In the genomic region with DNA sequence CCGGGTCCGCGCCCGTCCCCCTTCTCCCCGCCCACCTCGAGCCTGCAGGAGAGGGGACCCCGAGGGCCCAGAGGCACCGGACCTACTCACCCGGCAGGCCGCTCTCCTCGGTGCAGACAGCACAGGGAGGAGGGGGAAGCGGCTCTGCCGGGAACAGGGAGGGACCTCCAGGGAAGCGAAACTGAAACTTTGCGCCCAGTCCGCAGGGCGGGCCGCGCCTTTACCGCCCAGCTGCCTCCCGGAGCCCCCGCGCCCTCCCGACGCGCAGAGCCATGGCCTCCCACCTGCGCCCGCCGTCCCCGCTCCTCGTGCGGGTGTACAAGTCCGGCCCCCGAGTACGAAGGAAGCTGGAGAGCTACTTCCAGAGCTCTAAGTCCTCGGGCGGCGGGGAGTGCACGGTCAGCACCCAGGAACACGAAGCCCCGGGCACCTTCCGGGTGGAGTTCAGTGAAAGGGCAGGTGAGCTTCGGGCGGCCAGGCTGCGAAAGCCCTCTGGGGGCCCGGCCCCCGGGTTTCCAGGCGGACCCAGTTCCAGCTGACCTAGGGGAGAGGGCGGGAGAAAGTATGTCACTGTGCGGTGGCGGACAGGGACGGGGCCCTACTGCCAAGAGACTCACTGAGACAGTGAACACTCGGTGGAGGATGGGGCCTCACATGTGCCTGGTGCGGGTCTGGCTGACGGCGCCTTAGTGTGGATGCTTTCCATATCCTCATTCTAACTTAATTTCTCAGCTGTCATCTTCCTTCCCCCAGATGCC, we compare ENCODE assay signal across 8 cellular contexts. TPM values are rescaled to one million over a fixed set of nuclear protein-coding genes. Genes with fewer than 3 reads are reported as not detected.
DNase-seq lines count a peak whose midpoint lies in the region; ATAC-seq and TF ChIP-seq lines count a peak whose summit lies in the region.

A gene (plus strand): TSS at position 184 of the 758 bp plus-strand sequence. CDS start 89 bp downstream, at position 273.
A gene (minus strand): TSS at position 146 of the 758 bp plus-strand sequence. CDS start 4,680 bp downstream, outside the sequence.

- H3K4me3 ChIP-seq in IMR-90 (ENCODE audit: insufficient read depth, low read depth, low read length) (peak within 1 kb of the TSS; percentile 63), fibroblast of lung (replicated peaks in 1 of 4; ENCODE audit: control extremely low read depth in 1 of 4, insufficient read depth in 1 of 4, low read depth in 3 of 4, low read length in 4 of 4) (peak within 1 kb of the TSS; percentile 82 to 97 (median 90))

- H2BK20ac ChIP-seq in IMR-90 (ENCODE audit: low read depth, low read length) = peak within 1 kb of the TSS; percentile 60; the same call in 1 of the 2 replicates

- H3K36me3 Mint-ChIP-seq in activated T-helper 2 cell treated with anti-CD3 and anti-CD28 coated beads, Interferon-gamma antibody, Interleukin-2, Interleukin-4, amounts not matched to agents 10 μg/mL and 5 μg/mL and 100 μg/mL, durations not matched to agents 14 hours and 24 hours and 36 hours (ENCODE audit: low read depth) = peaks cover 64% of the 10 kb centered on the region
- peaks cover 0 to 42% (median 19%) of the 10 kb centered on the region in 3 donors for H3K36me3 Mint-ChIP-seq in naive thymus-derived CD8-positive, alpha-beta T cell
- peaks cover 33 to 50% of the 10 kb centered on the region in 2 donors for H3K36me3 Mint-ChIP-seq in stimulated activated naive B cell treated with anti-CD40 and anti-IgM and Interleukin-4, amounts not matched to agents 10 μg/mL and 1 μg/mL and 100 μg/mL, for 72 hours

- no peaks in the 10 kb centered on the region for H4K20me1 ChIP-seq in IMR-90 (ENCODE audit: insufficient read depth, low read length)
- H4K20me1 ChIP-seq in fibroblast of lung (ENCODE audit: control insufficient read depth, extremely low read depth, insufficient read depth, low read length) = no peaks in the 10 kb centered on the region

- H3K14ac ChIP-seq in IMR-90 (replicated peaks; ENCODE audit: low read depth, low read length) = peak within 1 kb of the TSS; percentile 69

- H4K5ac ChIP-seq in IMR-90 (ENCODE audit: low read depth, low read length) = peak within 1 kb of the TSS; percentile 40

- no peaks in the 10 kb centered on the region for H3K27me3 Mint-ChIP-seq in activated T-helper 2 cell treated with anti-CD3 and anti-CD28 coated beads, Interferon-gamma antibody, Interleukin-2, Interleukin-4, amounts not matched to agents 10 μg/mL and 5 μg/mL and 100 μg/mL, durations not matched to agents 14 hours and 24 hours and 36 hours (ENCODE audit: low read depth)
- H3K27me3 Mint-ChIP-seq in naive thymus-derived CD8-positive, alpha-beta T cell = no peaks in the 10 kb centered on the region
- H3K27me3 Mint-ChIP-seq in stimulated activated naive B cell treated with anti-CD40 and anti-IgM and Interleukin-4, amounts not matched to agents 10 μg/mL and 1 μg/mL and 100 μg/mL, for 72 hours = no peaks in the 10 kb centered on the region

- peak within 1 kb of the TSS; percentile 77 to 79 for H4K8ac ChIP-seq in IMR-90 (ENCODE audit: low read depth in 2 of 2, low read length in 2 of 2)

- peak within 1 kb of the TSS; percentile 92 for H2AK9ac ChIP-seq in IMR-90 (replicated peaks; ENCODE audit: low read depth, low read length, poor library complexity)

- H3K4ac ChIP-seq in IMR-90 (ENCODE audit: low read depth, low read length) = peak within 1 kb of the TSS; percentile 91

- H2AFZ ChIP-seq in IMR-90 (replicated peaks; ENCODE audit: low read length, poor library complexity) (peak within 1 kb of the TSS; percentile 98), fibroblast of lung (ENCODE audit: low read length) (peak within 1 kb of the TSS; percentile 60)

- no TSS peak for BruUV-seq in IMR-90 (replicated peaks; lab: Mats Ljungman, UMichigan)

- in situ Hi-C loops in IMR-90 (cut with MboI; ENCODE audit: low sequenced_read_pairs) = no loop called here

- H3K4me1 Mint-ChIP-seq in activated T-helper 2 cell treated with anti-CD3 and anti-CD28 coated beads, Interferon-gamma antibody, Interleukin-2, Interleukin-4, amounts not matched to agents 10 μg/mL and 5 μg/mL and 100 μg/mL, durations not matched to agents 14 hours and 24 hours and 36 hours (ENCODE audit: low read depth) = peaks cover 65% of the 10 kb centered on the region
- H3K4me1 Mint-ChIP-seq in naive thymus-derived CD8-positive, alpha-beta T cell = peaks cover 39 to 95% (median 84%) of the 10 kb centered on the region in 4 donors
- peaks cover 50 to 87% of the 10 kb centered on the region in 2 donors for H3K4me1 Mint-ChIP-seq in stimulated activated naive B cell treated with anti-CD40 and anti-IgM and Interleukin-4, amounts not matched to agents 10 μg/mL and 1 μg/mL and 100 μg/mL, for 72 hours

- ATAC-seq in GM21528 (IDR thresholded peaks at IDR 0.05; ENCODE audit: low FRiP score, unreplicated experiment) (peak; percentile 73), IMR-90 (ENCODE audit: low read depth) (peak; percentile 97)
- ATAC-seq in naive thymus-derived CD8-positive, alpha-beta T cell = peak; percentile 90 to 93
- peak; percentile 81 to 82 for ATAC-seq in stimulated activated naive B cell treated with anti-CD40 and anti-IgM and Interleukin-4, amounts not matched to agents 10 μg/mL and 1 μg/mL and 100 μg/mL, for 72 hours (replicated peaks)

- no peaks in the 10 kb centered on the region for H3K9me3 ChIP-seq in IMR-90 (ENCODE audit: control insufficient read depth, insufficient read depth, low read length)
- H3K9me3 ChIP-seq in fibroblast of lung (ENCODE audit: control insufficient read depth, insufficient read depth, low read depth, low read length) = no peaks in the 10 kb centered on the region

- DNase-seq in DMS 273 (lab: John Stamatoyannopoulos, UW; ENCODE audit: unreplicated experiment) = peak; percentile 91
- DNase-seq in IMR-90 = peak; percentile 73
- DNase-seq in RPMI8226 = peak; percentile 86
- peak; percentile 84 for DNase-seq in activated T-helper 2 cell treated with anti-CD3 and anti-CD28 coated beads, Interferon-gamma antibody, Interleukin-2, Interleukin-4, amounts not matched to agents 10 μg/mL and 5 μg/mL and 100 μg/mL, durations not matched to agents 14 hours and 24 hours and 36 hours (ENCODE audit: low spot score)
- peak; percentile 81 to 83 for DNase-seq in fibroblast of lung (ENCODE audit: low read depth in 2 of 2)
- peak; percentile 64 to 86 (median 74) for DNase-seq in naive thymus-derived CD8-positive, alpha-beta T cell
- DNase-seq in stimulated activated naive B cell treated with anti-CD40 and anti-IgM and Interleukin-4, amounts not matched to agents 10 μg/mL and 1 μg/mL and 100 μg/mL, for 72 hours = peak; percentile 57

- POLR2A ChIA-PET in IMR-90 (lab: Charles Lee; ENCODE audit: unreplicated experiment) = interaction anchor here (0.7 kb wide), 1 partner anchor 502 kb away, joined by 3 read pairs; no protein-coding TSS in a partner anchor
- POLR2A ChIA-PET in naive thymus-derived CD8-positive, alpha-beta T cell (lab: Charles Lee) = interaction anchor here (0.6 to 4.8 kb wide), 9 partner anchors 10 to 180 kb away, joined by 3 to 45 read pairs (median 3); a partner anchor contains a TSS

- H3K36me3 ChIP-seq in IMR-90 (ENCODE audit: control insufficient read depth, insufficient read depth, low read length) (peaks cover 14% of the 10 kb centered on the region), fibroblast of lung (ENCODE audit: control insufficient read depth, insufficient read depth, low read length) (peaks cover 12% of the 10 kb centered on the region)

- H2AK5ac ChIP-seq in IMR-90 (ENCODE audit: low read depth, low read length) = no peak within 1 kb of the TSS; the same call in 1 of the 2 replicates

- H3K79me1 ChIP-seq in IMR-90 (ENCODE audit: low read depth in 1 of 2, low read length in 2 of 2) = peaks cover 15 to 23% of the 10 kb centered on the region in 2 experiments

- no peak for TF ChIP-seq RAD21 in IMR-90 (IDR thresholded peaks at IDR 0.05; ENCODE audit: low read length)

- H3K4me2 ChIP-seq in IMR-90 (ENCODE audit: low read depth, low read length) = peak within 1 kb of the TSS; percentile 92
- H3K4me2 ChIP-seq in fibroblast of lung (ENCODE audit: extremely low read depth, insufficient read depth, low read length) = peak within 1 kb of the TSS; percentile 91

- intact Hi-C loops in IMR-90 (cut with micrococcal nuclease) = loop anchor here (1.0 to 10.0 kb wide), 4 partner anchors 115 to 460 kb away; a partner anchor contains a TSS
- intact Hi-C loops in activated T-helper 2 cell treated with anti-CD3 and anti-CD28 coated beads, Interferon-gamma antibody, Interleukin-2, Interleukin-4, amounts not matched to agents 10 μg/mL and 5 μg/mL and 100 μg/mL, durations not matched to agents 14 hours and 24 hours and 36 hours (cut with micrococcal nuclease) = loop anchor here (1.0 to 10.0 kb wide), 4 partner anchors 12 to 230 kb away; a partner anchor contains a TSS

- H3K9me3 Mint-ChIP-seq in activated T-helper 2 cell treated with anti-CD3 and anti-CD28 coated beads, Interferon-gamma antibody, Interleukin-2, Interleukin-4, amounts not matched to agents 10 μg/mL and 5 μg/mL and 100 μg/mL, durations not matched to agents 14 hours and 24 hours and 36 hours = no peaks in the 10 kb centered on the region
- no peaks in the 10 kb centered on the region for H3K9me3 Mint-ChIP-seq in naive thymus-derived CD8-positive, alpha-beta T cell
- H3K9me3 Mint-ChIP-seq in stimulated activated naive B cell treated with anti-CD40 and anti-IgM and Interleukin-4, amounts not matched to agents 10 μg/mL and 1 μg/mL and 100 μg/mL, for 72 hours = no peaks in the 10 kb centered on the region

- H3K9ac ChIP-seq in IMR-90 (ENCODE audit: low read depth, low read length) (peak within 1 kb of the TSS; percentile 71), fibroblast of lung (ENCODE audit: insufficient read depth, low read length) (peak within 1 kb of the TSS; percentile 92)

- CTCF ChIA-PET in IMR-90 (lab: Yijun Ruan, JAX) = interaction anchor here (0.6 kb wide), 1 partner anchor 102 kb away, joined by 3 read pairs; no protein-coding TSS in a partner anchor

- H4K91ac ChIP-seq in IMR-90 (ENCODE audit: insufficient read depth, low read depth, low read length) = peak within 1 kb of the TSS; percentile 77

- H3K4me1 ChIP-seq in IMR-90 (ENCODE audit: control insufficient read depth, insufficient read depth, low read length) (peaks cover 3% of the 10 kb centered on the region; the same call in 1 of the 2 replicates), fibroblast of lung (ENCODE audit: control insufficient read depth, extremely low read depth, insufficient read depth, low read length) (no peaks in the 10 kb centered on the region)

- peaks cover 3% of the 10 kb centered on the region; the same call in 1 of the 2 replicates for H3K9me1 ChIP-seq in IMR-90 (ENCODE audit: insufficient read depth, low read length)

- WGBS in IMR-90 (ENCODE audit: extremely low coverage in 2 of 2, insufficient read length in 1 of 2), 2 experiments = 1% methylated on average over 24 of the region's 56 CpGs; no CpG with 5 or more reads in 1 of the 2 experiments

- peak within 1 kb of the TSS; percentile 95 for H3K27ac Mint-ChIP-seq in activated T-helper 2 cell treated with anti-CD3 and anti-CD28 coated beads, Interferon-gamma antibody, Interleukin-2, Interleukin-4, amounts not matched to agents 10 μg/mL and 5 μg/mL and 100 μg/mL, durations not matched to agents 14 hours and 24 hours and 36 hours
- peak within 1 kb of the TSS; percentile 86 to 100 (median 98) for H3K27ac Mint-ChIP-seq in naive thymus-derived CD8-positive, alpha-beta T cell
- peak within 1 kb of the TSS; percentile 96 for H3K27ac Mint-ChIP-seq in stimulated activated naive B cell treated with anti-CD40 and anti-IgM and Interleukin-4, amounts not matched to agents 10 μg/mL and 1 μg/mL and 100 μg/mL, for 72 hours

- peak within 1 kb of the TSS; percentile 53 for H3K56ac ChIP-seq in IMR-90 (ENCODE audit: extremely low read depth, insufficient read depth, low read length)

- H3K23ac ChIP-seq in IMR-90 (ENCODE audit: low read depth, low read length) = peak within 1 kb of the TSS; percentile 71

- peaks cover 19% of the 10 kb centered on the region for H3K79me2 ChIP-seq in fibroblast of lung (ENCODE audit: control insufficient read depth, insufficient read depth, low read length)

- dilution Hi-C loops in IMR-90 (cut with HindIII; ENCODE audit: low sequenced_read_pairs, unreplicated experiment) = no loop called here

- TF ChIP-seq POLR2A in IMR-90 (IDR thresholded peaks at IDR 0.05; ENCODE audit: low read depth, low read length) = 0 out of 2 replicates have a peak, but pooled peaks have one; percentile 24

- H2BK120ac ChIP-seq in IMR-90 (ENCODE audit: low read depth, low read length) = peak within 1 kb of the TSS; percentile 83

- peak within 1 kb of the TSS; percentile 97 for H3K4me3 Mint-ChIP-seq in activated T-helper 2 cell treated with anti-CD3 and anti-CD28 coated beads, Interferon-gamma antibody, Interleukin-2, Interleukin-4, amounts not matched to agents 10 μg/mL and 5 μg/mL and 100 μg/mL, durations not matched to agents 14 hours and 24 hours and 36 hours (ENCODE audit: low read depth)
- H3K4me3 Mint-ChIP-seq in naive thymus-derived CD8-positive, alpha-beta T cell = peak within 1 kb of the TSS; percentile 86 to 100 (median 96)
- peak within 1 kb of the TSS; percentile 86 to 91 for H3K4me3 Mint-ChIP-seq in stimulated activated naive B cell treated with anti-CD40 and anti-IgM and Interleukin-4, amounts not matched to agents 10 μg/mL and 1 μg/mL and 100 μg/mL, for 72 hours

- TF ChIP-seq CTCF in IMR-90 (conservative IDR thresholded peaks at IDR 0.05; ENCODE audit: low read depth, low read length) (no peak), fibroblast of lung (conservative IDR thresholded peaks at IDR 0.05 in 1 of 2, IDR thresholded peaks at IDR 0.05 in 1 of 2; ENCODE audit: low read depth in 1 of 2, low read length in 2 of 2) (no peak)

- H3K18ac ChIP-seq in IMR-90 (ENCODE audit: low read depth, low read length) = peak within 1 kb of the TSS; percentile 51

- peak within 1 kb of the TSS; percentile 88 for H3K27ac ChIP-seq in IMR-90 (ENCODE audit: insufficient read depth, low read length)
- peak within 1 kb of the TSS; percentile 96 for H3K27ac ChIP-seq in fibroblast of lung (ENCODE audit: insufficient read depth, low read length)

- H3K27me3 ChIP-seq in IMR-90 (ENCODE audit: control insufficient read depth, insufficient read depth, low read length) (no peaks in the 10 kb centered on the region), fibroblast of lung (ENCODE audit: control insufficient read depth, insufficient read depth, low read length) (no peaks in the 10 kb centered on the region)

- 0 out of 3 replicates have a peak within 1 kb of the TSS, but pooled peaks have one; percentile 2 for H2BK15ac ChIP-seq in IMR-90 (ENCODE audit: low read depth, low read length)

- H2BK5ac ChIP-seq in IMR-90 (ENCODE audit: low read depth, low read length, poor library complexity, severe bottlenecking) = peak within 1 kb of the TSS; percentile 56

RNA-seq across cellular contexts. Expression of the first gene that starts in this region (rescaled TPM):
- total RNA-seq in IMR-90 (2012; rRNA removed) (7.9 and 8.9 TPM in 2 replicates), fibroblast of lung (24.4 and 31.9 TPM in 2 replicates)
- polyA plus RNA-seq in IMR-90 (2012; rRNA removed) (3.0 and 4.1 TPM in 2 replicates), fibroblast of lung (14.5 and 15.9 TPM in 2 replicates)
- polyA plus RNA-seq in IMR-90 (2012; cell fraction: cytosol; rRNA removed) = 1.5 and 2.4 TPM in 2 replicates
- polyA plus RNA-seq in IMR-90 (2012; cell fraction: nucleus; rRNA removed; ENCODE audit: low replicate concordance) = 0.60 and 2.5 TPM in 2 replicates
- total RNA-seq in activated T-helper 2 cell treated with anti-CD3 and anti-CD28 coated beads, Interferon-gamma antibody, Interleukin-2, Interleukin-4, amounts not matched to agents 10 μg/mL and 5 μg/mL and 100 μg/mL, durations not matched to agents 14 hours and 24 hours and 36 hours = 32.4 and 34.3 TPM in 2 replicates
- 13.7 and 17.6 TPM in 2 replicates for polyA plus RNA-seq in fibroblast of lung (2012)
- polyA minus RNA-seq in fibroblast of lung (ENCODE audit: low replicate concordance) = 14.6 and 14.7 TPM in 2 replicates
- total RNA-seq in naive thymus-derived CD8-positive, alpha-beta T cell = 10 to 100 TPM; 35.1 to 40.6 TPM
- polyA plus RNA-seq in naive thymus-derived CD8-positive, alpha-beta T cell = 10 to 100 TPM; 20.2 to 27.6 (median 26.3) TPM

RNA-seq across cellular contexts. Expression of the second gene that starts in this region (rescaled TPM):
- 7.7 and 8.6 TPM in 2 replicates for total RNA-seq in IMR-90 (2012; rRNA removed)
- polyA plus RNA-seq in IMR-90 (2012; rRNA removed) = 5.5 and 6.7 TPM in 2 replicates
- 1.9 and 2.1 TPM in 2 replicates for polyA plus RNA-seq in IMR-90 (2012; cell fraction: cytosol; rRNA removed)
- polyA plus RNA-seq in IMR-90 (2012; cell fraction: nucleus; rRNA removed; ENCODE audit: low replicate concordance) = 1.3 and 9.0 TPM in 2 replicates
- total RNA-seq in activated T-helper 2 cell treated with anti-CD3 and anti-CD28 coated beads, Interferon-gamma antibody, Interleukin-2, Interleukin-4, amounts not matched to agents 10 μg/mL and 5 μg/mL and 100 μg/mL, durations not matched to agents 14 hours and 24 hours and 36 hours = 29.8 and 31.0 TPM in 2 replicates
- total RNA-seq in fibroblast of lung = 44.2 and 56.0 TPM in 2 replicates
- 39.2 and 50.0 TPM in 2 replicates for polyA plus RNA-seq in fibroblast of lung
- 22.5 and 26.1 TPM in 2 replicates for polyA plus RNA-seq in fibroblast of lung (2012)
- 6.4 and 10.7 TPM in 2 replicates for polyA minus RNA-seq in fibroblast of lung (ENCODE audit: low replicate concordance)
- 10 to 100 TPM; 19.2 to 21.5 TPM for total RNA-seq in naive thymus-derived CD8-positive, alpha-beta T cell
- 10 to 100 TPM; 18.0 to 30.8 (median 18.6) TPM for polyA plus RNA-seq in naive thymus-derived CD8-positive, alpha-beta T cell

Comparison
In these comparisons a context has a peak if more than half of its experiments do, and no peak if none do; other contexts are left out.
1. Peak in every context shown above with its lines: DNase-seq, ATAC-seq, H3K4me3 ChIP-seq and H3K27ac ChIP-seq.